Comparison of ENCODE assay signal across 9 cellular contexts in the genomic region with DNA sequence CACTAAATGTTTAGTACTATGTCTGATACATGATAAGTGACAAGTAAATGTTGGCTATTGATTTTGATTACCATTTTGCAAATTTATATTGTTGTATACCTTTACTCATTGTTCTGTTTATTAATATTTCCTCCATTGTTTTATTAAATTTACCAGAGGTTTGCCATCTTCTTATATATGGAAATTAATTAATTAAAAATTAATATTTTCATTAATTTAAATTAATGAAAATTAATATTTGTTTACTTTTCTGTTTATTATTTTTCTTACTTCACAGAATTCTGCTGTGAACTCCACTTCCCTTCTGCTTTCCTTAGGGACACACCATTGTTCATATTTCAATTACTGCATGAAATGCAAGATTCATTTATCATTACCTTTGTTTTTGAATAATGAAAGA.
"Had no signal": no experiment of that assay in that cellular context is flagged by ENCODE, and none has a peak within 500 bp of the region (broad histone marks: within the 10 kb centered on the region; RNA-seq: fewer than 3 reads in every experiment).

No MANE protein-coding gene starts in this region.

- H3K9me3 ChIP-seq: HAP-1 had no signal

- H2AFZ ChIP-seq: GM23248 had no signal

- H3K9ac ChIP-seq: GM23248 had no signal

- H3K36me3 ChIP-seq: HAP-1 had no signal

- ATAC-seq: HCT116, HepG2 had no signal

- DNase-seq: GM23248, GOT3, H7, HFFc6, KBM-7 had no signal

- H3K27ac ChIP-seq: GM23248, HL-60 had no signal

- H3K4me1 ChIP-seq: HAP-1 had no signal

- FAIRE-seq: HepG2 had no signal

- H3K4me3 ChIP-seq: GM23248, HAP-1 had no signal
